ENCODE assay signal across 1 cellular context in the genomic region with DNA sequence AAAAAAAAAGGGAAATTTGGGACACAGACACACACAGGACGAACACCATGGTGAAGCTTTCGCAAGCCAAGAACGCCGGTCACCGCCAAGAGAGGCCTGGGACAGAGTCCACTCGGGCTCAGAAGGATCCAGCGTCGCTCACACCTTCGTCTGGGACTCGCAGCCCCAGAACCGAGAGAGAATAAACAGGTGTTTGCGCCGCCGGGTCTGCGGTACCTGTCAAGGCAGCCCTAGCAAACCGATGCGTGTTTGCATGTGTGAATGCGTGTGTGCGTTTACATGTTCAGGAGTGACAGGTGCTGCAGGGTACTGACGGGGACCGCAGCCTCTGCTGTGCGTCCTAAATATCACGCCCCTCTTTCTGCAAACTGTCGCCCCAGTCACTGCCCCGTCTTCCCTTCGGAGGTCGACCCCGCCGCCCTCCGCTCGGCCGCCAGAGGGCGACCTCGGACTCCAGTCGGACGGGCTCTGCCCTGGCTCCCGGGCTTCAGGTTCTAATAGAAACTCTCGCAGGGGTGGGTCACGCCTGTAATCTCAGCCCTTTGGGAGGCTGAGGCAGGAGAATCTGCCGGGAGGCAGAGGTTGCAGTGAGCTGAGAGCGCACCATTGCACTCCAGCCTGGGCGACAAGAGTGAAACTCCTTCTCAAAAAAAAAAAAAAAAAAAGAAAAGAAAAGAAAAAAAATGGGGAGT.
TF ChIP-seq lines count a peak whose summit lies in the region.

No MANE protein-coding gene starts in this region.

TF ChIP-seq in HEK293, 187 proteins besides CTCF, POLR2A, EP300 and RAD21 (continued from another document):
- TF ChIP-seq ZNF518A (tag by site-specific recombination; conservative IDR thresholded peaks at IDR 0.05; ENCODE audit: low read depth) (no peak), PRDM6 (tag by site-specific recombination; IDR thresholded peaks at IDR 0.05) (no peak), ZNF777 (tag by site-specific recombination; IDR thresholded peaks at IDR 0.05; ENCODE audit: borderline replicate concordance) (no peak)
